24 cellular contexts compared by ENCODE assay signal in the genomic region with DNA sequence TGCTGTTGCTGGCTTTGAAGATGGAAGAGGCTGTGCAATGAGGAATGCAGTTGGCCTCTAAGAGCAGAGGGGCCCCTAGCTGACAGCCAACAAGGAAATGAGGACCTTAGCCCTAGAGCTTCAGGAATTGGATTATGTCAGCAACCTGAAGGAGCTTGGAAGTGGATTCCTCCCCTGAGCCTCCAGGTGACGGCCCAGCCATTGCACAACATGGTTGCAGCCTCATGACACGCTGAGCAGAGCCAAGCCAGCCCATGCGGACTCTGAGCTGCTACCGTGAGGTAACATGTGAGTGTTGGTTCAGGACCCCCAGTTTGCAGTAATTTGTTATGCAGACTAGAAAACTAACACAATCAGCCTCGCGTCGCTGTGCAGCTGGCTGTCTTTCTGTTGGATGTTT. TPM values are rescaled to one million over a fixed set of nuclear protein-coding genes. Genes with fewer than 3 reads are reported as not detected.
DNase-seq lines count a peak whose midpoint lies in the region; ATAC-seq, FAIRE-seq and TF ChIP-seq lines count a peak whose summit lies in the region.
"Had no signal": no experiment of that assay in that cellular context is flagged by ENCODE, and none has a peak within 500 bp of the region (broad histone marks: within the 10 kb centered on the region; RNA-seq: fewer than 3 reads in every experiment).

No MANE protein-coding gene starts in this region.

- H3K4me3 ChIP-seq in mammary epithelial cell (replicated peaks in 1 of 3; ENCODE audit: insufficient read depth in 1 of 3, low read depth in 2 of 3, low read length in 3 of 3) (no peak overlapping the region), epithelial cell of esophagus (ENCODE audit: low read length) (no peak overlapping the region), lung (no peak overlapping the region), endodermal cell (ENCODE audit: low read length) (no peak overlapping the region)
- H3K4me3 ChIP-seq: GM23248 had no signal

- no peak for ATAC-seq in lung (ENCODE audit: insufficient read depth, low FRiP score)
- ATAC-seq in GM21447 (IDR thresholded peaks at IDR 0.05; ENCODE audit: unreplicated experiment) = no peak
- ATAC-seq: HCT116 had no signal

- H2AFZ ChIP-seq in mammary epithelial cell (ENCODE audit: low read depth, low read length) = no peak overlapping the region
- H2AFZ ChIP-seq: GM23248 had no signal

- H3K27ac ChIP-seq in mammary epithelial cell (ENCODE audit: insufficient read depth, low read depth, low read length) (no peak overlapping the region), lung (ENCODE audit: low read depth in 1 of 2, low read length in 1 of 2) (no peak overlapping the region), RWPE1 (no peak overlapping the region), endodermal cell (ENCODE audit: low read depth, low read length) (no peak overlapping the region)
- H3K27ac ChIP-seq: GM23248, HL-60 had no signal

- no peak overlapping the region for H3K27ac Mint-ChIP-seq in MCF 10A (ENCODE audit: low read depth, unreplicated experiment)
- H3K27ac Mint-ChIP-seq in endodermal cell = no peak overlapping the region

- 100% methylated on average over 4 of the region's 7 CpGs for WGBS in mammary epithelial cell (ENCODE audit: low coverage, missing lambda C conversion rate)
- 65 to 72% methylated on average over 7 of the region's 7 CpGs for WGBS in lung, 2 donors
- WGBS in endodermal cell (ENCODE audit: insufficient coverage in 1 of 2, insufficient read length in 1 of 2), 2 experiments = 95 to 98% methylated on average over 5 to 7 of the region's 7 CpGs

- H3K9ac ChIP-seq in mammary epithelial cell (ENCODE audit: insufficient read depth, low read length) (no peak overlapping the region), endodermal cell (ENCODE audit: extremely low read depth, low read length, poor library complexity, severe bottlenecking) (no peak overlapping the region)
- H3K9ac ChIP-seq: GM23248 had no signal

- H3K36me3 ChIP-seq in mammary epithelial cell (ENCODE audit: insufficient read depth, low read length) (no peaks in the 10 kb centered on the region), lung (ENCODE audit: control insufficient read depth in 2 of 2, insufficient read depth in 2 of 2, low read length in 2 of 2) (no peaks in the 10 kb centered on the region), endodermal cell (ENCODE audit: control insufficient read depth, insufficient read depth, low read length) (no peaks in the 10 kb centered on the region)

- FAIRE-seq in GM19239 (lab: Jason Lieb, UNC) = no peak
- FAIRE-seq: RCC 7860 had no signal

- BruUV-seq in MCF 10A (replicated peaks; lab: Mats Ljungman, UMichigan) (no TSS peak), mammary epithelial cell (replicated peaks; lab: Mats Ljungman, UMichigan) (no TSS peak)

- H3K4me3 Mint-ChIP-seq in MCF 10A (ENCODE audit: unreplicated experiment) (no peak overlapping the region), endodermal cell (no peak overlapping the region)
- H3K4me3 Mint-ChIP-seq: CD14-positive monocyte had no signal

- H4K20me1 ChIP-seq in mammary epithelial cell (ENCODE audit: insufficient read depth, low read length) = no peaks in the 10 kb centered on the region

- H3K4me1 ChIP-seq in mammary epithelial cell (ENCODE audit: insufficient read depth, low read length) (peaks cover 13% of the 10 kb centered on the region), lung (ENCODE audit: control insufficient read depth in 2 of 2, insufficient read depth in 2 of 2, low read length in 2 of 2) (peaks cover 0 to 5% of the 10 kb centered on the region in 2 donors), endodermal cell (ENCODE audit: control insufficient read depth, insufficient read depth, low read length) (no peaks in the 10 kb centered on the region)

- dilution Hi-C loops in mammary epithelial cell (cut with HindIII; ENCODE audit: low sequenced_read_pairs) = no loop called here

- H3K4me1 Mint-ChIP-seq in MCF 10A (ENCODE audit: insufficient read depth, unreplicated experiment) = peaks cover 13% of the 10 kb centered on the region
- peaks cover 10% of the 10 kb centered on the region for H3K4me1 Mint-ChIP-seq in endodermal cell

- in situ Hi-C loops in mammary epithelial cell (cut with MboI; ENCODE audit: low sequenced_read_pairs in 2 of 2) = no loop called here

- H3K9me3 ChIP-seq in mammary epithelial cell (replicated peaks; ENCODE audit: insufficient read depth, low read length) (no peaks in the 10 kb centered on the region), lung (ENCODE audit: control insufficient read depth in 2 of 2, insufficient read depth in 1 of 2, low read length in 1 of 2) (no peaks in the 10 kb centered on the region), endodermal cell (ENCODE audit: control insufficient read depth, low read length) (no peaks in the 10 kb centered on the region)

- no peaks in the 10 kb centered on the region for H3K27me3 Mint-ChIP-seq in MCF 10A (ENCODE audit: insufficient read depth, unreplicated experiment)
- H3K27me3 Mint-ChIP-seq in endodermal cell (ENCODE audit: insufficient read depth) = peaks cover 2% of the 10 kb centered on the region

- DNase-seq in MCF 10A (ENCODE audit: unreplicated experiment) (peak; percentile 13), mammary epithelial cell (no peak), epithelial cell of esophagus (ENCODE audit: low read depth) (peak; percentile 48), lung (ENCODE audit: low spot score) (peak; percentile 65), GM19239 (ENCODE audit: insufficient read length, low spot score) (no peak), RWPE1 (ENCODE audit: low spot score) (no peak), endodermal cell (no peak)
- DNase-seq: 8988T, COR-L47, GDM1, GM23248, NCI-H1105, NCI-H1694, NCI-H2081 treated with DMSO at 0.1 percent for 48 hours, NCI-H446 treated with DMSO at 0.1 percent for 48 hours, SHP77 had no signal

- intact Hi-C loops in MCF 10A (cut with micrococcal nuclease) (loop anchor here (10.0 kb wide), 1 partner anchor 90 kb away; the partner anchor contains the start of gene MYH10), mammary epithelial cell (cut with micrococcal nuclease) (no loop called here)

- no peak overlapping the region for H3K4me2 ChIP-seq in mammary epithelial cell (ENCODE audit: insufficient read depth, low read depth, low read length)

- no peaks in the 10 kb centered on the region for H3K36me3 Mint-ChIP-seq in MCF 10A (ENCODE audit: insufficient read depth, unreplicated experiment)
- no peaks in the 10 kb centered on the region for H3K36me3 Mint-ChIP-seq in endodermal cell (ENCODE audit: low read depth)
- H3K36me3 Mint-ChIP-seq: CD14-positive monocyte had no signal

- H3K27me3 ChIP-seq in mammary epithelial cell (ENCODE audit: insufficient read depth, low read length) (no peaks in the 10 kb centered on the region), lung (ENCODE audit: control insufficient read depth, insufficient read depth) (no peaks in the 10 kb centered on the region), endodermal cell (ENCODE audit: control insufficient read depth, insufficient read depth, low read length, poor library complexity, severe bottlenecking) (no peaks in the 10 kb centered on the region)

- POLR2A ChIA-PET in MCF 10A (lab: Yijun Ruan, JAX) = no interaction called here
- POLR2A ChIA-PET in RWPE1 (lab: Yijun Ruan, JAX; ENCODE audit: low non-redundant PET) = no interaction called here

- CTCF ChIA-PET in MCF 10A (lab: Yijun Ruan, JAX) (interaction anchor here (0.7 to 2.9 kb wide), 3 partner anchors 21 to 170 kb away, joined by 3 to 11 read pairs (median 8); no protein-coding TSS in a partner anchor), mammary epithelial cell (lab: Charles Lee; ENCODE audit: low non-redundant PET) (no interaction called here), RWPE1 (lab: Yijun Ruan, JAX) (interaction anchor here (0.5 to 0.6 kb wide), 3 partner anchors 12 to 167 kb away, joined by 3 to 5 read pairs (median 5); no protein-coding TSS in a partner anchor)

- no peaks in the 10 kb centered on the region for H3K79me2 ChIP-seq in mammary epithelial cell (ENCODE audit: insufficient read depth, low read length)

- TF ChIP-seq CTCF in MCF 10A (IDR thresholded peaks at IDR 0.05; ENCODE audit: unreplicated experiment) = no peak
- no peak for TF ChIP-seq CTCF in mammary epithelial cell (conservative IDR thresholded peaks at IDR 0.05 in 1 of 2, IDR thresholded peaks at IDR 0.05 in 1 of 2; ENCODE audit: extremely low read depth in 1 of 2, insufficient read depth in 1 of 2, low read depth in 1 of 2, low read length in 2 of 2)
- TF ChIP-seq CTCF in epithelial cell of esophagus (IDR thresholded peaks at IDR 0.05; ENCODE audit: insufficient read depth, low read depth, low read length, missing control alignments) = no peak
- TF ChIP-seq CTCF in lung (IDR thresholded peaks at IDR 0.05; ENCODE audit: control extremely low read depth, extremely low read depth) = no peak
- TF ChIP-seq CTCF in RWPE1 (conservative IDR thresholded peaks at IDR 0.05; ENCODE audit: low read depth) = no peak
- no peak for TF ChIP-seq CTCF in endodermal cell (conservative IDR thresholded peaks at IDR 0.05)

- H3K9me3 Mint-ChIP-seq in MCF 10A (ENCODE audit: unreplicated experiment) = no peaks in the 10 kb centered on the region
- no peaks in the 10 kb centered on the region for H3K9me3 Mint-ChIP-seq in endodermal cell
- H3K9me3 Mint-ChIP-seq: CD14-positive monocyte had no signal

RNA-seq across cellular contexts. Expression of gene CCDC42, which starts 20.2 kb away (rescaled TPM):
- total RNA-seq in MCF 10A (2022) = not detected in 2 replicates
- not detected for total RNA-seq in mammary epithelial cell
- not detected for polyA plus RNA-seq in mammary epithelial cell
- not detected for polyA minus RNA-seq in mammary epithelial cell
- under 1 TPM in 1 of 2 donors, not detected in 1; 0.15 TPM for total RNA-seq in lung
- polyA plus RNA-seq in lung = under 1 TPM in 1 of 2 donors, not detected in 1; 0.05 TPM
- total RNA-seq in endodermal cell = not detected
- not detected for polyA plus RNA-seq in endodermal cell (2013, experiment 1 of 2)
- polyA plus RNA-seq in endodermal cell (2013, experiment 2 of 2) = 0.21 TPM
- total RNA-seq: GM23248, HT1080 had no signal
- polyA plus RNA-seq: AG04450, CD14-positive monocyte, GM23248 had no signal

RNA-seq across cellular contexts. Expression of gene SPDYE4, which starts 33.9 kb away (rescaled TPM):
- not detected in 2 replicates for total RNA-seq in MCF 10A (2022)
- not detected for total RNA-seq in mammary epithelial cell
- not detected for polyA plus RNA-seq in mammary epithelial cell
- polyA minus RNA-seq in mammary epithelial cell = not detected
- total RNA-seq in lung = not detected
- not detected for polyA plus RNA-seq in lung
- not detected for total RNA-seq in endodermal cell
- polyA plus RNA-seq in endodermal cell (2013, experiment 1 of 2) = not detected
- not detected for polyA plus RNA-seq in endodermal cell (2013, experiment 2 of 2)
- total RNA-seq: GM23248, HT1080, OCI-LY7 had no signal
- polyA plus RNA-seq: AG04450, CD14-positive monocyte, GM23248 had no signal

Comparison
In these comparisons a context has a peak if more than half of its experiments do, and no peak if none do; other contexts are left out.
1. DNase-seq: peak in MCF 10A (single experiment), epithelial cell of esophagus (single experiment) and lung (single experiment); none in mammary epithelial cell (single experiment), GM19239 (single experiment), RWPE1 (single experiment) and endodermal cell (single experiment).